Comparison of ENCODE assay signal across 13 cellular contexts in the genomic region with DNA sequence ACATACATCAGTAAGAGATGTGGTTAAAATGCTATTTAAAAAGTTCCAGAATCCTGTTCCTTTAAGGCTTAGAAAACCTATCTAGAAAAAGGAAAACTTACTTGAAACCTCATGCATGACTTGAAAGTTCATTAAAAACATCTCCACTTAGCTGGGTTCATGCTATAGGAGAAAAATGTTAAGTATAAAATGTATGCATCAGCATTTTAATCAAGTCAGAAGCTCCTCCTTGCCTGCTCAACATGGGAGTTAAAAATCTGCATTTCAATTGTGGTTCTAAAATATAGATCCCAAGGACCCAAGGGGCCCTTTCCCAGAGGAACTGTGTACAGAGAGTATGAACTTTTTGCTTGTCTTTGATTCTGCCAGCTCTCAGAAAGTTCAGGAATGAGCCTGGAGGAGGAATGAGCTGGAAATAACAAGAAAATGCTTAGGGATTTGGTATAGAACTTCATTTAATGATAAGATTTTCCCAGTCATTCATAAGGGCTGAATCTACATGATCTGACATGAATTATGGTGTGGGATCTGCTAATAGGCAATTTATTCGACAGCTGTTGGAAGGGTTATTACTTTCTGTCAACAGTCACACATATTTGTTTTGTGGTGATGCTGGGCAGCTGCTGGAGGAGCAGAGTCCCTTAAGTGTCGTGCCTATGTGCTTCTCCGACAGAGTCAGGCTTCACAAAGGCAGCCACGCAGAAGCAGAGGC.
A peak's percentile ranks its signal among the peaks of the same experiment; 100 is the strongest.
DNase-seq lines count a peak whose midpoint lies in the region; ATAC-seq and TF ChIP-seq lines count a peak whose summit lies in the region.
"Had no signal": no experiment of that assay in that cellular context is flagged by ENCODE, and none has a peak within 500 bp of the region (broad histone marks: within the 10 kb centered on the region; RNA-seq: fewer than 3 reads in every experiment).

No MANE protein-coding gene starts in this region.

- no peak overlapping the region for H3K4me3 Mint-ChIP-seq in CD8-positive, alpha-beta T cell
- H3K4me3 Mint-ChIP-seq in activated CD4-positive, alpha-beta T cell treated with anti-CD3 and anti-CD28 coated beads, Interleukin-2, amount 10 ng/mL, durations not matched to agents 7 days and 5 days = no peak overlapping the region
- H3K4me3 Mint-ChIP-seq: activated CD4-positive, alpha-beta T cell treated with anti-CD3 and anti-CD28 coated beads for 36 hours; activated naive CD4-positive, alpha-beta T cell treated with anti-CD3 and anti-CD28 coated beads for 36 hours; CD8-positive, alpha-beta memory T cell had no signal

- in situ Hi-C loops in KBM-7 (cut with MboI; ENCODE audit: low pct_unique_long_range_greater_than_20kb, low sequenced_read_pairs) = no loop called here

- TF ChIP-seq CTCF in cardiac muscle cell (IDR thresholded peaks at IDR 0.05; ENCODE audit: low read depth, low read length) (no peak), heart right ventricle (IDR thresholded peaks at IDR 0.05) (no peak), smooth muscle cell (IDR thresholded peaks at IDR 0.05; ENCODE audit: borderline replicate concordance, insufficient read depth, poor library complexity, severe bottlenecking) (no peak)
- no peak for TF ChIP-seq CTCF in CD8-positive, alpha-beta T cell (IDR thresholded peaks at IDR 0.05)

- POLR2A ChIA-PET in CD8-positive, alpha-beta T cell (lab: Charles Lee) = no interaction called here
- POLR2A ChIA-PET in activated CD4-positive, alpha-beta T cell treated with anti-CD3 and anti-CD28 coated beads, Interleukin-2, amount 10 ng/mL, durations not matched to agents 7 days and 5 days (lab: Charles Lee) = no interaction called here

- intact Hi-C loops in heart right ventricle (cut with DNase I) = no loop called here
- intact Hi-C loops in CD8-positive, alpha-beta T cell (cut with DNase I, micrococcal nuclease) = no loop called here

- H3K4me3 ChIP-seq in cardiac muscle cell = no peak overlapping the region
- no peak overlapping the region for H3K4me3 ChIP-seq in heart right ventricle
- no peak overlapping the region for H3K4me3 ChIP-seq in smooth muscle cell
- H3K4me3 ChIP-seq in CD8-positive, alpha-beta T cell (ENCODE audit: low read depth, low read length) = no peak overlapping the region
- H3K4me3 ChIP-seq: right atrium auricular region had no signal

- no peaks in the 10 kb centered on the region for H3K4me1 Mint-ChIP-seq in CD8-positive, alpha-beta T cell (ENCODE audit: low read depth)
- H3K4me1 Mint-ChIP-seq in activated CD4-positive, alpha-beta T cell treated with anti-CD3 and anti-CD28 coated beads, Interleukin-2, amount 10 ng/mL, durations not matched to agents 7 days and 5 days = no peaks in the 10 kb centered on the region
- H3K4me1 Mint-ChIP-seq: CD8-positive, alpha-beta memory T cell had no signal

- WGBS in heart right ventricle, 2 donors = 52 to 75% methylated on average over 4 of the region's 4 CpGs
- 12% methylated on average over 4 of the region's 4 CpGs for WGBS in smooth muscle cell (ENCODE audit: low lambda C conversion rate)

- no peak for ATAC-seq in heart right ventricle
- ATAC-seq in CD8-positive, alpha-beta T cell = no peak
- ATAC-seq: activated CD4-positive, alpha-beta T cell treated with anti-CD3 and anti-CD28 coated beads for 36 hours had no signal

- H2AFZ ChIP-seq in smooth muscle cell (ENCODE audit: low read depth) = peak overlapping the region; percentile 10

- no peak overlapping the region for H3K27ac Mint-ChIP-seq in CD8-positive, alpha-beta T cell
- H3K27ac Mint-ChIP-seq in activated CD4-positive, alpha-beta T cell treated with anti-CD3 and anti-CD28 coated beads, Interleukin-2, amount 10 ng/mL, durations not matched to agents 7 days and 5 days = no peak overlapping the region
- H3K27ac Mint-ChIP-seq: activated CD4-positive, alpha-beta T cell treated with anti-CD3 and anti-CD28 coated beads for 36 hours; activated naive CD4-positive, alpha-beta T cell treated with anti-CD3 and anti-CD28 coated beads for 36 hours had no signal

- H3K4me1 ChIP-seq in cardiac muscle cell (ENCODE audit: low read depth) (peaks cover 34% of the 10 kb centered on the region), heart right ventricle (peaks cover 0 to 11% (median 0%) of the 10 kb centered on the region in 9 donors), smooth muscle cell (ENCODE audit: low read depth) (peaks cover 11% of the 10 kb centered on the region)
- no peaks in the 10 kb centered on the region for H3K4me1 ChIP-seq in CD8-positive, alpha-beta T cell (ENCODE audit: insufficient read depth, low read length)
- H3K4me1 ChIP-seq: right atrium auricular region had no signal

- H3K36me3 ChIP-seq in cardiac muscle cell (no peaks in the 10 kb centered on the region), heart right ventricle (no peaks in the 10 kb centered on the region), smooth muscle cell (ENCODE audit: low read depth) (no peaks in the 10 kb centered on the region)
- no peaks in the 10 kb centered on the region for H3K36me3 ChIP-seq in CD8-positive, alpha-beta T cell (ENCODE audit: insufficient read depth, low read length)
- H3K36me3 ChIP-seq: right atrium auricular region had no signal

- CTCF ChIA-PET in CD8-positive, alpha-beta T cell (lab: Charles Lee) = no interaction called here
- CTCF ChIA-PET in activated CD4-positive, alpha-beta T cell treated with anti-CD3 and anti-CD28 coated beads, Interleukin-2, amount 10 ng/mL, durations not matched to agents 7 days and 5 days (lab: Charles Lee) = interaction anchor here (1.4 kb wide), 1 partner anchor 10 kb away, joined by 4 read pairs; no protein-coding TSS in a partner anchor

- no peaks in the 10 kb centered on the region for H3K79me2 ChIP-seq in smooth muscle cell (ENCODE audit: low read depth)

- H3K27ac ChIP-seq in cardiac muscle cell = peak overlapping the region; percentile 50
- no peak overlapping the region for H3K27ac ChIP-seq in heart right ventricle
- H3K27ac ChIP-seq in smooth muscle cell (ENCODE audit: low read depth) = peak overlapping the region; percentile 94
- H3K27ac ChIP-seq in CD8-positive, alpha-beta T cell (ENCODE audit: low read depth, low read length) = no peak overlapping the region
- H3K27ac ChIP-seq: right atrium auricular region had no signal

- H3F3A ChIP-seq in smooth muscle cell (ENCODE audit: low read depth) = peaks cover 4% of the 10 kb centered on the region

- H3K27me3 Mint-ChIP-seq in CD8-positive, alpha-beta T cell (ENCODE audit: low read depth) = no peaks in the 10 kb centered on the region
- H3K27me3 Mint-ChIP-seq in activated CD4-positive, alpha-beta T cell treated with anti-CD3 and anti-CD28 coated beads, Interleukin-2, amount 10 ng/mL, durations not matched to agents 7 days and 5 days = peaks cover 4% of the 10 kb centered on the region
- H3K27me3 Mint-ChIP-seq: CD8-positive, alpha-beta memory T cell had no signal

- H3K9ac ChIP-seq in smooth muscle cell (ENCODE audit: low read depth) = no peak overlapping the region

- H3K9me3 ChIP-seq in cardiac muscle cell (ENCODE audit: low read depth) = no peaks in the 10 kb centered on the region
- H3K9me3 ChIP-seq in heart right ventricle = no peaks in the 10 kb centered on the region
- H3K9me3 ChIP-seq in smooth muscle cell (replicated peaks; ENCODE audit: low read depth) = no peaks in the 10 kb centered on the region
- H3K9me3 ChIP-seq in CD8-positive, alpha-beta T cell (ENCODE audit: low read length) = no peaks in the 10 kb centered on the region
- H3K9me3 ChIP-seq: right atrium auricular region had no signal

- no peaks in the 10 kb centered on the region for H4K20me1 ChIP-seq in smooth muscle cell (ENCODE audit: low read depth)

- no peaks in the 10 kb centered on the region for H3K27me3 ChIP-seq in cardiac muscle cell
- no peaks in the 10 kb centered on the region for H3K27me3 ChIP-seq in heart right ventricle
- H3K27me3 ChIP-seq in smooth muscle cell (ENCODE audit: low read depth) = no peaks in the 10 kb centered on the region
- H3K27me3 ChIP-seq in CD8-positive, alpha-beta T cell (ENCODE audit: insufficient read depth, low read length) = no peaks in the 10 kb centered on the region
- H3K27me3 ChIP-seq: right atrium auricular region had no signal

- DNase-seq in cardiac muscle cell (ENCODE audit: low read depth in 1 of 2, low spot score in 1 of 2) = no peak
- no peak for DNase-seq in heart right ventricle
- peak; percentile 56 for DNase-seq in NCI-H2029 treated with DMSO at 0.1 percent for 48 hours (lab: John Stamatoyannopoulos, UW)
- peak; percentile 81 for DNase-seq in SK-N-DZ (ENCODE audit: low spot score)
- DNase-seq in smooth muscle cell (lab: John Stamatoyannopoulos, UW; ENCODE audit: unreplicated experiment) = no peak
- no peak for DNase-seq in CD8-positive, alpha-beta T cell
- DNase-seq in activated CD4-positive, alpha-beta T cell treated with anti-CD3 and anti-CD28 coated beads, Interleukin-2, amount 10 ng/mL, durations not matched to agents 7 days and 5 days = no peak
- DNase-seq in KBM-7 = no peak
- DNase-seq: activated CD4-positive, alpha-beta T cell treated with anti-CD3 and anti-CD28 coated beads for 36 hours; activated naive CD4-positive, alpha-beta T cell treated with anti-CD3 and anti-CD28 coated beads for 36 hours; CD8-positive, alpha-beta memory T cell; midbrain had no signal

- peak overlapping the region; percentile 73 for H3K4me2 ChIP-seq in smooth muscle cell

- no peaks in the 10 kb centered on the region for H3K36me3 Mint-ChIP-seq in CD8-positive, alpha-beta T cell
- H3K36me3 Mint-ChIP-seq in activated CD4-positive, alpha-beta T cell treated with anti-CD3 and anti-CD28 coated beads, Interleukin-2, amount 10 ng/mL, durations not matched to agents 7 days and 5 days (ENCODE audit: low read depth) = no peaks in the 10 kb centered on the region

- H3K9me3 Mint-ChIP-seq in CD8-positive, alpha-beta T cell = no peaks in the 10 kb centered on the region
- H3K9me3 Mint-ChIP-seq in activated CD4-positive, alpha-beta T cell treated with anti-CD3 and anti-CD28 coated beads, Interleukin-2, amount 10 ng/mL, durations not matched to agents 7 days and 5 days = no peaks in the 10 kb centered on the region
- H3K9me3 Mint-ChIP-seq: activated naive CD4-positive, alpha-beta T cell treated with anti-CD3 and anti-CD28 coated beads for 36 hours; CD8-positive, alpha-beta memory T cell had no signal

Comparison
In these comparisons a context has a peak if more than half of its experiments do, and no peak if none do; other contexts are left out.
1. H3K27ac ChIP-seq: peak in cardiac muscle cell (single experiment) and smooth muscle cell (single experiment); none in heart right ventricle (0 of 10) and CD8-positive, alpha-beta T cell (single experiment).
2. DNase-seq: peak in NCI-H2029 treated with DMSO at 0.1 percent for 48 hours (single experiment) and SK-N-DZ (single experiment); none in cardiac muscle cell (0 of 2), heart right ventricle (0 of 2), smooth muscle cell (single experiment), CD8-positive, alpha-beta T cell (0 of 7), activated CD4-positive, alpha-beta T cell treated with anti-CD3 and anti-CD28 coated beads, Interleukin-2, amount 10 ng/mL, durations not matched to agents 7 days and 5 days (single experiment) and KBM-7 (single experiment).